Comparison of ENCODE assay signal across 22 cellular contexts in genomic region chr20:9179867-9180266, GRCh38.
DNase-seq lines count a peak whose midpoint lies in the region; ATAC-seq, FAIRE-seq and TF ChIP-seq lines count a peak whose summit lies in the region.
"Had no signal": no experiment of that assay in that cellular context is flagged by ENCODE, and none has a peak within 500 bp of the region (broad histone marks: within the 10 kb centered on the region; RNA-seq: fewer than 3 reads in every experiment).

No MANE protein-coding gene starts in this region.

- no peak for DNase-seq in HFFc6
- no peak for DNase-seq in RWPE2 (ENCODE audit: low spot score)
- peak; percentile 17 for DNase-seq in choroid plexus epithelial cell (ENCODE audit: low read depth)
- no peak for DNase-seq in ecto neural progenitor cell (ENCODE audit: low spot score)
- no peak for DNase-seq in middle frontal gyrus (ENCODE audit: extremely low spot score, low spot score)
- no peak for DNase-seq in pancreas
- DNase-seq: CD4-positive, alpha-beta memory T cell; DMS153; GF-D8; Kasumi-1; NCI-H1105 treated with DMSO at 0.1 percent for 48 hours; NCI-H187; NCI-H2107; NCI-H2227 treated with DMSO at 0.1 percent for 48 hours; OCI-M1; RPMI8226; SIG-M5 had no signal

- H3K36me3 Mint-ChIP-seq in HFFc6 (ENCODE audit: low read depth), result peaks cover 24% of the 10 kb centered on the region
- H3K36me3 Mint-ChIP-seq: CD4-positive, alpha-beta memory T cell; IgD-negative memory B cell had no signal

- H3K79me2 ChIP-seq in ACC112 (ENCODE audit: control insufficient read depth, insufficient read depth, low read length, unreplicated experiment), result no peaks in the 10 kb centered on the region

- ATAC-seq in RWPE2 (ENCODE audit: low read depth) (no peak), pancreas (no peak), HG03095 (IDR thresholded peaks at IDR 0.05; ENCODE audit: unreplicated experiment) (no peak)
- ATAC-seq: GM12878 had no signal

- no peak overlapping the region for H3K27ac ChIP-seq in ACC112 (ENCODE audit: low read depth, low read length)
- peak overlapping the region; percentile 67 for H3K27ac ChIP-seq in RWPE2 (ENCODE audit: poor library complexity, severe bottlenecking)
- H3K27ac ChIP-seq in pancreas, result no peak overlapping the region
- H3K27ac ChIP-seq: BLaER1 had no signal

- no peaks in the 10 kb centered on the region for H3K27me3 ChIP-seq in ACC112 (ENCODE audit: insufficient read depth, low read length)
- no peaks in the 10 kb centered on the region for H3K27me3 ChIP-seq in RWPE2 (ENCODE audit: insufficient read depth, poor library complexity, severe bottlenecking)
- no peaks in the 10 kb centered on the region for H3K27me3 ChIP-seq in pancreas
- H3K27me3 ChIP-seq: BLaER1 had no signal

- H3K27me3 Mint-ChIP-seq in HFFc6 (ENCODE audit: insufficient read depth), result no peaks in the 10 kb centered on the region; the same call in none of the 2 replicates
- H3K27me3 Mint-ChIP-seq: CD4-positive, alpha-beta memory T cell; IgD-negative memory B cell had no signal

- no peak for TF ChIP-seq CTCF in HFFc6 (IDR thresholded peaks at IDR 0.05)
- no peak for TF ChIP-seq CTCF in RWPE2 (IDR thresholded peaks at IDR 0.05; ENCODE audit: poor library complexity, severe bottlenecking)
- TF ChIP-seq CTCF in choroid plexus epithelial cell (conservative IDR thresholded peaks at IDR 0.05; ENCODE audit: low read depth, low read length), result no peak
- TF ChIP-seq CTCF in pancreas (IDR thresholded peaks at IDR 0.05), result no peak

- H3K9me3 ChIP-seq in RWPE2 (ENCODE audit: severe bottlenecking), result no peaks in the 10 kb centered on the region
- H3K9me3 ChIP-seq in pancreas, result no peaks in the 10 kb centered on the region
- H3K9me3 ChIP-seq: BLaER1 had no signal

- H3K27ac Mint-ChIP-seq in HFFc6, result peak overlapping the region; percentile 22
- H3K27ac Mint-ChIP-seq: CD4-positive, alpha-beta memory T cell; IgD-negative memory B cell had no signal

- FAIRE-seq in pancreas (lab: Jason Lieb, UNC), result no peak
- FAIRE-seq: GM12878 had no signal

- H3K4me3 Mint-ChIP-seq in HFFc6, result no peak overlapping the region
- H3K4me3 Mint-ChIP-seq: CD4-positive, alpha-beta memory T cell; IgD-negative memory B cell had no signal

- no peaks in the 10 kb centered on the region for H3K9me3 Mint-ChIP-seq in HFFc6

- peaks cover 17% of the 10 kb centered on the region for H3K4me1 ChIP-seq in ACC112 (ENCODE audit: control insufficient read depth, insufficient read depth, low read length, unreplicated experiment)
- H3K4me1 ChIP-seq in RWPE2 (ENCODE audit: insufficient read depth, poor library complexity, severe bottlenecking), result peaks cover 18% of the 10 kb centered on the region
- H3K4me1 ChIP-seq in pancreas, result no peaks in the 10 kb centered on the region
- H3K4me1 ChIP-seq: BLaER1 had no signal

- no peak overlapping the region for H2AFZ ChIP-seq in ACC112 (ENCODE audit: low read length, unreplicated experiment)

- H3K4me1 Mint-ChIP-seq in HFFc6 (ENCODE audit: low read depth), result peaks cover 56% of the 10 kb centered on the region
- H3K4me1 Mint-ChIP-seq: CD4-positive, alpha-beta memory T cell; IgD-negative memory B cell had no signal

- no peaks in the 10 kb centered on the region for H3K36me3 ChIP-seq in ACC112 (ENCODE audit: insufficient read depth, low read length)
- H3K36me3 ChIP-seq in RWPE2 (ENCODE audit: low read depth), result no peaks in the 10 kb centered on the region
- H3K36me3 ChIP-seq in pancreas, result no peaks in the 10 kb centered on the region
- H3K36me3 ChIP-seq: BLaER1 had no signal

- H3K4me3 ChIP-seq in ACC112 (ENCODE audit: low read depth, low read length) (peak overlapping the region; percentile 5; the same call in 1 of the 2 replicates), RWPE2 (ENCODE audit: severe bottlenecking) (no peak overlapping the region), choroid plexus epithelial cell (ENCODE audit: low read depth, low read length) (no peak overlapping the region), pancreas (no peak overlapping the region)
- H3K4me3 ChIP-seq: BLaER1, GM12878 had no signal

- intact Hi-C loops in pancreas (cut with DNase I), result no loop called here
